In genomic region chr2:39492701-39493100, GRCh38 we compare ENCODE assay signal across 3 cellular contexts.
TF ChIP-seq lines count a peak whose summit lies in the region.

No MANE protein-coding gene starts in this region.

TF ChIP-seq in A549, 52 proteins besides CTCF, POLR2A, EP300 and RAD21:
- TF ChIP-seq SREBF2 (IDR thresholded peaks at IDR 0.05): no peak
- TF ChIP-seq TP53 (CRISPR knock-in tag; IDR thresholded peaks at IDR 0.05): no peak
- no peak for TF ChIP-seq ELK1 (IDR thresholded peaks at IDR 0.05; ENCODE audit: low read depth, low read length)
- TF ChIP-seq RFX5 (IDR thresholded peaks at IDR 0.05): no peak
- no peak for TF ChIP-seq HMGXB4 (CRISPR knock-in tag; IDR thresholded peaks at IDR 0.05; ENCODE audit: borderline replicate concordance)
- no peak for TF ChIP-seq ZFP36 (IDR thresholded peaks at IDR 0.05; ENCODE audit: borderline replicate concordance, partially characterized antibody)
- no peak for TF ChIP-seq KDM5A (IDR thresholded peaks at IDR 0.05)

TF ChIP-seq in GM23338, 12 proteins besides CTCF, POLR2A, EP300 and RAD21:
- TF ChIP-seq STAT1 (IDR thresholded peaks at IDR 0.05; ENCODE audit: unreplicated experiment) (no peak), ETS1 (IDR thresholded peaks at IDR 0.05) (no peak), POLR2AphosphoS5 (IDR thresholded peaks at IDR 0.05; ENCODE audit: low read depth) (no peak), REST (IDR thresholded peaks at IDR 0.05; ENCODE audit: unreplicated experiment) (no peak), NANOG (IDR thresholded peaks at IDR 0.05; ENCODE audit: borderline replicate concordance) (no peak), ZNF462 (CRISPR knock-in tag; IDR thresholded peaks at IDR 0.05) (no peak), ZNF331 (CRISPR knock-in tag; IDR thresholded peaks at IDR 0.05; ENCODE audit: low read depth) (no peak)

TF ChIP-seq in HepG2, 621 proteins besides CTCF, POLR2A, EP300 and RAD21:
- TF ChIP-seq ZNF75D (CRISPR knock-in tag; IDR thresholded peaks at IDR 0.05; ENCODE audit: borderline replicate concordance) (no peak), ZNF605 (CRISPR knock-in tag; IDR thresholded peaks at IDR 0.05) (no peak), TEAD2 (CRISPR knock-in tag; IDR thresholded peaks at IDR 0.05) (no peak), ZNF260 (CRISPR knock-in tag; IDR thresholded peaks at IDR 0.05; ENCODE audit: borderline replicate concordance, low read depth) (no peak), U2AF2 (IDR thresholded peaks at IDR 0.05; ENCODE audit: low read depth, low read length) (no peak), SIN3A (IDR thresholded peaks at IDR 0.05; ENCODE audit: borderline replicate concordance, low read depth, low read length) (no peak), DZIP1 (CRISPR knock-in tag; IDR thresholded peaks at IDR 0.05) (no peak), ZNF251 (CRISPR knock-in tag; IDR thresholded peaks at IDR 0.05) (no peak), SMAD1 (CRISPR knock-in tag; IDR thresholded peaks at IDR 0.05; ENCODE audit: borderline replicate concordance, low read depth) (no peak)
